19 cellular contexts compared by ENCODE assay signal in the genomic region with DNA sequence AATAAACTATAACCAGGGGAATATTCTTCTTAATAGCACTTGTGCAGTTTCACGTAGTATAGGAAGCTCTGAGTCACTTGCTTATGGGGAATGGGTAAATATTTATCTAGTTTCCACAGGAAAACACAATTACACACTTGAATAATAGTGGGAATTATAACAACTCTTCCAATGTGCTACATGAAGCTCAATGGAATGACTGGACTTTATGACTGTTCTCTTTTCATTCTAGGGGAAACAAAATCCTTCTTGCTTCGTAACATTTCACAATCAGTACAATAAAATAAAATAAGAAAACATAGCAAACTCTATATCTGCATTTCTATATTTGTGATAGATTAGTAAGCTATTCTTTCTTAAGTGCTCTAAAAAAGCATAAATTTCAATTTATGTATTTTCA.
DNase-seq lines count a peak whose midpoint lies in the region; ATAC-seq and TF ChIP-seq lines count a peak whose summit lies in the region.
"Had no signal": no experiment of that assay in that cellular context is flagged by ENCODE, and none has a peak within 500 bp of the region (broad histone marks: within the 10 kb centered on the region; RNA-seq: fewer than 3 reads in every experiment).

No MANE protein-coding gene starts in this region.

- peaks cover 42% of the 10 kb centered on the region for H3K4me1 Mint-ChIP-seq in mesothelial cell of epicardium
- H3K4me1 Mint-ChIP-seq: neural progenitor cell, T-cell had no signal

- H3K4me3 Mint-ChIP-seq in mesothelial cell of epicardium, result no peak overlapping the region
- H3K4me3 Mint-ChIP-seq: neural progenitor cell, T-cell had no signal

- H3K9me3 Mint-ChIP-seq in mesothelial cell of epicardium, result no peaks in the 10 kb centered on the region
- H3K9me3 Mint-ChIP-seq: neural progenitor cell had no signal

- intact Hi-C loops in body of pancreas (cut with DNase I), result no loop called here

- no peaks in the 10 kb centered on the region for H3K27me3 Mint-ChIP-seq in mesothelial cell of epicardium (ENCODE audit: low read depth)
- H3K27me3 Mint-ChIP-seq: T-cell had no signal

- ATAC-seq in GM21360 (IDR thresholded peaks at IDR 0.05; ENCODE audit: unreplicated experiment) (no peak), body of pancreas (no peak)
- ATAC-seq: heart left ventricle, sciatic nerve, T-cell had no signal

- DNase-seq in DMS153 treated with DMSO at 0.1 percent for 48 hours (lab: John Stamatoyannopoulos, UW; ENCODE audit: unreplicated experiment) (peak; percentile 58), NCI-H748 (lab: John Stamatoyannopoulos, UW; ENCODE audit: unreplicated experiment) (peak; percentile 76), dermis blood vessel endothelial cell (peak; percentile 61), mesothelial cell of epicardium (ENCODE audit: low spot score in 2 of 2, unreplicated experiment in 2 of 2) (no peak), COLO829 (ENCODE audit: low spot score) (no peak), Kasumi-1 (lab: John Stamatoyannopoulos, UW) (no peak), body of pancreas (no peak)
- DNase-seq: amygdala; BE2C; heart left ventricle; mesendoderm; stimulated activated CD4-positive, alpha-beta T cell treated with anti-CD3 and anti-CD28 coated beads, Interleukin-4, amount 100 ng/mL, for 1 hour; stimulated activated CD8-positive, alpha-beta memory T cell treated with anti-CD3 and anti-CD28 coated beads, Interleukin-4, amount 100 ng/mL, for 48 hours; T-cell; testis had no signal

- peak overlapping the region; percentile 42 for H3K27ac Mint-ChIP-seq in mesothelial cell of epicardium
- H3K27ac Mint-ChIP-seq: neural progenitor cell, T-cell had no signal

- H3K4me3 ChIP-seq in body of pancreas, result no peak overlapping the region
- H3K4me3 ChIP-seq: heart left ventricle, neural progenitor cell, testis had no signal

- WGBS in body of pancreas, 2 donors, result 66 to 69% methylated on average over 2 of the region's 2 CpGs

- no peak for TF ChIP-seq CTCF in mesothelial cell of epicardium (IDR thresholded peaks at IDR 0.05; ENCODE audit: unreplicated experiment)
- no peak for TF ChIP-seq CTCF in body of pancreas (IDR thresholded peaks at IDR 0.05)

- H3K9me3 ChIP-seq in body of pancreas, result no peaks in the 10 kb centered on the region
- H3K9me3 ChIP-seq: BE2C, testis had no signal

- no peak for TF ChIP-seq POLR2A in body of pancreas (IDR thresholded peaks at IDR 0.05)

- no peaks in the 10 kb centered on the region for H3K27me3 ChIP-seq in body of pancreas
- H3K27me3 ChIP-seq: BE2C, heart left ventricle, neural progenitor cell, testis had no signal

- no peak overlapping the region for H3K27ac ChIP-seq in body of pancreas
- H3K27ac ChIP-seq: heart left ventricle, neural progenitor cell, RWPE1, testis had no signal

- no peaks in the 10 kb centered on the region for H3K36me3 ChIP-seq in body of pancreas (replicated peaks in 1 of 2; ENCODE audit: insufficient read depth in 1 of 2, low read depth in 2 of 2)
- H3K36me3 ChIP-seq: BE2C, heart left ventricle, neural progenitor cell had no signal

- no peaks in the 10 kb centered on the region for H3K4me1 ChIP-seq in body of pancreas
- H3K4me1 ChIP-seq: BE2C, testis had no signal

- H3K36me3 Mint-ChIP-seq in mesothelial cell of epicardium, result no peaks in the 10 kb centered on the region
- H3K36me3 Mint-ChIP-seq: neural progenitor cell, T-cell had no signal

Comparison
In these comparisons a context has a peak if more than half of its experiments do, and no peak if none do; other contexts are left out.
1. DNase-seq: peak in DMS153 treated with DMSO at 0.1 percent for 48 hours (single experiment), NCI-H748 (single experiment) and dermis blood vessel endothelial cell (single experiment); none in mesothelial cell of epicardium (0 of 2), COLO829 (single experiment), Kasumi-1 (0 of 2) and body of pancreas (0 of 4).